2 cellular contexts compared by ENCODE assay signal in the genomic region with DNA sequence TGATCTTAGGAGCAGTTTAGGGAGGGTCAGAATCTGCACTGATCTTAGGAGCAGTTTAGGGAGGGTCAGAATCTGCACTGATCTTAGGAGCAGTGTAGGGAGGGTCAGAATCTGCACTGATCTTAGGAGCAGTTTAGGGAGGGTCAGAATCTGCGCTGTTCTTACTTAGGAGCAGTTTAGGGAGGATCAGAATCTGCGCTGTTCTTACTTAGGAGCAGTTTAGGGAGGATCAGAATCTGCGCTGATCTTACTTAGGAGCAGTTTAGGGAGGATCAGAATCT. TPM values are rescaled to one million over a fixed set of nuclear protein-coding genes. Genes with fewer than 3 reads are reported as not detected.
"Had no signal": no experiment of that assay in that cellular context is flagged by ENCODE, and none has a peak within 500 bp of the region (broad histone marks: within the 10 kb centered on the region; RNA-seq: fewer than 3 reads in every experiment).

No MANE protein-coding gene starts in this region.

RNA-seq across cellular contexts. Expression of a gene that starts 28.9 kb away (rescaled TPM):
- total RNA-seq: HT-29 had no signal
- polyA plus RNA-seq: IgD-negative memory B cell had no signal

RNA-seq across cellular contexts. Expression of a gene that starts 43.2 kb away (rescaled TPM):
- total RNA-seq: HT-29 had no signal
- polyA plus RNA-seq: IgD-negative memory B cell had no signal
